ENCODE assay signal across 19 cellular contexts in the genomic region with DNA sequence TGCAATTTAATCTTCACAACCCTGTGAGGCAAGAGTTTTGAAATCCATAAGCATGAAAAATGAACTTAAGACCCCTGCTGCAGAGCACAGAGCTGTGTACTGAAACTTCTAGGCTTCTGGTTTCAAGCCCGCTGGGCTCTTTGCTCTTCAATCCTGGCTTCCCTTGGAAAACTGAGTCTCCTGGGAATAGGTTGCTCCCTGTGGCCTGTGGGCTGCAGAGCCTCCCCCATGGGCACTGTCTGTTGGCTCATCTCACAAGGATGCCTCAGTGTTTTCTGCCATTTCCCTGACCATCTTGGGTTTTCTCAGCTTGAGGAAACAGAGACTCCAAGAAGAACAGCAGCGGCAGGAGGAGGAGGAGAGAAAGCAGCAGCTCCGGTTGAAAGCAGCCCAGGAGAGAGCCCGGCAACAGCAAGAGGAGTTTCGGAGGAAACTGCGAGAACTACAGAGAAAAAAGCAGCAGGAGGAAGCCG. TPM values are rescaled to one million over a fixed set of nuclear protein-coding genes. Genes with fewer than 3 reads are reported as not detected.
DNase-seq lines count a peak whose midpoint lies in the region; ATAC-seq and TF ChIP-seq lines count a peak whose summit lies in the region.
"Had no signal": no experiment of that assay in that cellular context is flagged by ENCODE, and none has a peak within 500 bp of the region (broad histone marks: within the 10 kb centered on the region; RNA-seq: fewer than 3 reads in every experiment).

No MANE protein-coding gene starts in this region.

- H3K27ac Mint-ChIP-seq in chondrocyte (ENCODE audit: unreplicated experiment), result peak overlapping the region; percentile 24
- H3K27ac Mint-ChIP-seq in progenitor cell of endocrine pancreas, result peak overlapping the region; percentile 9
- H3K27ac Mint-ChIP-seq in activated CD8-positive, alpha-beta T cell treated with anti-CD3 and anti-CD28 coated beads for 36 hours, result no peak overlapping the region
- H3K27ac Mint-ChIP-seq: CD4-positive, CD25-positive, alpha-beta regulatory T cell had no signal

- no peaks in the 10 kb centered on the region for H3K36me3 Mint-ChIP-seq in chondrocyte (ENCODE audit: low read depth)
- no peaks in the 10 kb centered on the region for H3K36me3 Mint-ChIP-seq in progenitor cell of endocrine pancreas (ENCODE audit: insufficient read depth)
- H3K36me3 Mint-ChIP-seq in activated CD8-positive, alpha-beta T cell treated with anti-CD3 and anti-CD28 coated beads for 36 hours (ENCODE audit: low read depth), result no peaks in the 10 kb centered on the region
- H3K36me3 Mint-ChIP-seq: CD4-positive, CD25-positive, alpha-beta regulatory T cell had no signal

- CTCF ChIA-PET in activated CD8-positive, alpha-beta T cell treated with anti-CD3 and anti-CD28 coated beads for 36 hours (lab: Charles Lee), result interaction anchor here (0.8 kb wide), 1 partner anchor 334 kb away, joined by 3 read pairs; no protein-coding TSS in a partner anchor

- no peaks in the 10 kb centered on the region for H3K27me3 ChIP-seq in SJCRH30
- H3K27me3 ChIP-seq in ascending aorta, result no peaks in the 10 kb centered on the region

- H3K4me1 Mint-ChIP-seq in chondrocyte (ENCODE audit: low read depth) (peaks cover 4% of the 10 kb centered on the region), progenitor cell of endocrine pancreas (ENCODE audit: low read depth) (no peaks in the 10 kb centered on the region)
- H3K4me1 Mint-ChIP-seq in activated CD8-positive, alpha-beta T cell treated with anti-CD3 and anti-CD28 coated beads for 36 hours (ENCODE audit: low read depth), result peaks cover 2% of the 10 kb centered on the region

- H3K9me3 Mint-ChIP-seq in chondrocyte (ENCODE audit: low read depth), result no peaks in the 10 kb centered on the region
- no peaks in the 10 kb centered on the region for H3K9me3 Mint-ChIP-seq in progenitor cell of endocrine pancreas (ENCODE audit: low read depth)
- H3K9me3 Mint-ChIP-seq in activated CD8-positive, alpha-beta T cell treated with anti-CD3 and anti-CD28 coated beads for 36 hours, result no peaks in the 10 kb centered on the region
- H3K9me3 Mint-ChIP-seq: CD4-positive, CD25-positive, alpha-beta regulatory T cell had no signal

- ATAC-seq in GM19328 (IDR thresholded peaks at IDR 0.05; ENCODE audit: unreplicated experiment) (no peak), HG02884 (IDR thresholded peaks at IDR 0.05; ENCODE audit: unreplicated experiment) (no peak)
- ATAC-seq in activated CD8-positive, alpha-beta T cell treated with anti-CD3 and anti-CD28 coated beads for 36 hours, result no peak

- H3K4me3 ChIP-seq in SJCRH30 (no peak overlapping the region), ascending aorta (no peak overlapping the region)

- H3K27me3 Mint-ChIP-seq in chondrocyte (ENCODE audit: low read depth), result no peaks in the 10 kb centered on the region
- H3K27me3 Mint-ChIP-seq in progenitor cell of endocrine pancreas, result no peaks in the 10 kb centered on the region
- peaks cover 4% of the 10 kb centered on the region for H3K27me3 Mint-ChIP-seq in activated CD8-positive, alpha-beta T cell treated with anti-CD3 and anti-CD28 coated beads for 36 hours

- DNase-seq in SJCRH30, result peak; percentile 19 to 61
- no peak for DNase-seq in chondrocyte (ENCODE audit: low spot score)
- DNase-seq in iPS-NIHi11 (ENCODE audit: low spot score), result peak; percentile 35
- DNase-seq in progenitor cell of endocrine pancreas (ENCODE audit: low spot score, unreplicated experiment), result no peak
- DNase-seq in ascending aorta (ENCODE audit: low spot score in 2 of 2), result no peak
- no peak for DNase-seq in activated CD8-positive, alpha-beta T cell treated with anti-CD3 and anti-CD28 coated beads for 36 hours
- DNase-seq: CD4-positive, CD25-positive, alpha-beta regulatory T cell; EL; MV-4-11; NCI-H1417; NCI-H1930; NCI-H2171; NCI-H446 treated with DMSO at 0.1 percent for 48 hours; NK-92 treated with Interleukin-12 subunit alpha and Interleukin-12 subunit beta, amount 100 ng/mL, for 24 hours; OCI-M1; SHP77 treated with DMSO at 0.1 percent for 48 hours had no signal

- H3K36me3 ChIP-seq in SJCRH30 (no peaks in the 10 kb centered on the region), ascending aorta (no peaks in the 10 kb centered on the region)

- H3K4me1 ChIP-seq in SJCRH30 (no peaks in the 10 kb centered on the region), ascending aorta (no peaks in the 10 kb centered on the region)

- H3K9me3 ChIP-seq in SJCRH30 (replicated peaks) (no peaks in the 10 kb centered on the region), ascending aorta (no peaks in the 10 kb centered on the region)

- POLR2A ChIA-PET in activated CD8-positive, alpha-beta T cell treated with anti-CD3 and anti-CD28 coated beads for 36 hours (lab: Charles Lee), result no interaction called here

- intact Hi-C loops in ascending aorta (cut with DNase I), result no loop called here
- intact Hi-C loops in activated CD8-positive, alpha-beta T cell treated with anti-CD3 and anti-CD28 coated beads for 36 hours (cut with micrococcal nuclease), result no loop called here

- H3K4me3 Mint-ChIP-seq in chondrocyte (ENCODE audit: unreplicated experiment), result no peak overlapping the region
- H3K4me3 Mint-ChIP-seq in progenitor cell of endocrine pancreas (ENCODE audit: low read depth), result no peak overlapping the region
- H3K4me3 Mint-ChIP-seq in activated CD8-positive, alpha-beta T cell treated with anti-CD3 and anti-CD28 coated beads for 36 hours, result no peak overlapping the region
- H3K4me3 Mint-ChIP-seq: CD4-positive, CD25-positive, alpha-beta regulatory T cell had no signal

- TF ChIP-seq CTCF in chondrocyte (IDR thresholded peaks at IDR 0.05) (no peak), progenitor cell of endocrine pancreas (IDR thresholded peaks at IDR 0.05; ENCODE audit: unreplicated experiment) (no peak), ascending aorta (IDR thresholded peaks at IDR 0.05) (no peak)
- no peak for TF ChIP-seq CTCF in activated CD8-positive, alpha-beta T cell treated with anti-CD3 and anti-CD28 coated beads for 36 hours (IDR thresholded peaks at IDR 0.05)

- H3K27ac ChIP-seq in SJCRH30 (no peak overlapping the region), ascending aorta (no peak overlapping the region)
- H3K27ac ChIP-seq: HL-60 had no signal

RNA-seq across cellular contexts. Expression of gene SUMO1, which starts 44.5 kb away (rescaled TPM):
- 176 and 198 TPM in 2 replicates for total RNA-seq in SJCRH30 (2014; rRNA removed; shearing (Covaris generic))
- total RNA-seq in chondrocyte (82.1 to 88.5 TPM (median 84.6 TPM) in 3 replicates), progenitor cell of endocrine pancreas (131 and 135 TPM in 2 replicates), ascending aorta (208 TPM)
- 100 to 1,000 TPM; 114 to 115 TPM for total RNA-seq in activated CD8-positive, alpha-beta T cell treated with anti-CD3 and anti-CD28 coated beads for 36 hours

Comparison
In these comparisons a context has a peak if more than half of its experiments do, and no peak if none do; other contexts are left out.
1. DNase-seq: peak in SJCRH30 (2 of 2) and iPS-NIHi11 (single experiment); none in chondrocyte (single experiment), progenitor cell of endocrine pancreas (single experiment), ascending aorta (0 of 2) and activated CD8-positive, alpha-beta T cell treated with anti-CD3 and anti-CD28 coated beads for 36 hours (single experiment).